In genomic region chr7:71050492-71050891, GRCh38 we compare ENCODE assay signal across 33 cellular contexts.
"Had no signal": no experiment of that assay in that cellular context is flagged by ENCODE, and none has a peak within 500 bp of the region (broad histone marks: within the 10 kb centered on the region; RNA-seq: fewer than 3 reads in every experiment).

No MANE protein-coding gene starts in this region.

- H3K4me3 ChIP-seq: adrenal gland, ascending aorta, body of pancreas, breast epithelium, cardiac muscle cell had no signal

- H3K4me1 ChIP-seq: adrenal gland, ascending aorta, body of pancreas, breast epithelium had no signal

- ATAC-seq: activated naive CD4-positive, alpha-beta T cell treated with anti-CD3 and anti-CD28 coated beads, Interleukin-2, amount 50 U/mL, for 72 hours; activated naive CD8-positive, alpha-beta T cell treated with anti-CD3 and anti-CD28 coated beads, Interleukin-2, amount 50 U/mL, for 24 hours; activated T-cell treated with anti-CD3 and anti-CD28 coated beads, Interleukin-2, amount 50 U/mL, for 4 hours; activated T-cell treated with anti-CD3 and anti-CD28 coated beads, Interleukin-2, amount 50 U/mL, for 72 hours; activated T-helper 17 cell treated with anti-CD3 and anti-CD28 coated beads, Interleukin-2, amount 50 U/mL, for 72 hours; body of pancreas had no signal

- H3K36me3 ChIP-seq: adrenal gland, ascending aorta, brain microvascular endothelial cell, breast epithelium, cardiac muscle cell had no signal

- H3K27me3 ChIP-seq: adrenal gland, ascending aorta, body of pancreas, brain microvascular endothelial cell, breast epithelium, cardiac muscle cell had no signal

- FAIRE-seq: astrocyte, bronchial epithelial cell had no signal

- H3K27ac ChIP-seq: adrenal gland, ascending aorta, body of pancreas, brain microvascular endothelial cell, breast epithelium, cardiac muscle cell had no signal

- DNase-seq: activated effector memory CD4-positive, alpha-beta T cell treated with anti-CD3 and anti-CD28 coated beads, Interleukin-2, amount 50 U/mL, for 16 hours; activated effector memory CD4-positive, alpha-beta T cell treated with Interleukin-2 at 50 U/mL for 16 hours; activated gamma-delta T cell; activated gamma-delta T cell treated with Interleukin-2 at 50 U/mL for 16 hours; activated naive CD4-positive, alpha-beta T cell; activated naive CD4-positive, alpha-beta T cell treated with anti-CD3 and anti-CD28 coated beads for 36 hours; activated naive CD4-positive, alpha-beta T cell treated with anti-CD3 and anti-CD28 coated beads, Interleukin-2, amount 10 ng/mL, durations not matched to agents 7 days and 5 days; activated naive CD4-positive, alpha-beta T cell treated with anti-CD3 and anti-CD28 coated beads, Interleukin-2, amount 50 U/mL, for 16 hours; activated naive CD4-positive, alpha-beta T cell treated with Interleukin-2 at 50 U/mL for 16 hours; activated naive CD8-positive, alpha-beta T cell treated with anti-CD3 and anti-CD28 coated beads for 36 hours; activated naive CD8-positive, alpha-beta T cell treated with anti-CD3 and anti-CD28 coated beads, Interleukin-2, amount 10 ng/mL, durations not matched to agents 7 days and 5 days; activated naive CD8-positive, alpha-beta T cell treated with anti-CD3 and anti-CD28 coated beads, Interleukin-2, amount 50 U/mL, for 24 hours; activated T-cell treated with anti-CD3 and anti-CD28 coated beads, Interleukin-2, amount 50 U/mL, for 1 hour; activated T-cell treated with anti-CD3 and anti-CD28 coated beads, Interleukin-2, amount 50 U/mL, for 24 hours; activated T-cell treated with anti-CD3 and anti-CD28 coated beads, Interleukin-2, amount 50 U/mL, for 4 hours; activated T-cell treated with anti-CD3 and anti-CD28 coated beads, Interleukin-2, amount 50 U/mL, for 48 hours; activated T-cell treated with anti-CD3 and anti-CD28 coated beads, Interleukin-2, amount 50 U/mL, for 72 hours; adrenal gland; amniotic stem cell; amygdala; anterior cingulate cortex; body of pancreas; brain microvascular endothelial cell; caudate nucleus; central memory CD4-positive, alpha-beta T cell; cerebellar nuclear complex had no signal
